In the genomic region with DNA sequence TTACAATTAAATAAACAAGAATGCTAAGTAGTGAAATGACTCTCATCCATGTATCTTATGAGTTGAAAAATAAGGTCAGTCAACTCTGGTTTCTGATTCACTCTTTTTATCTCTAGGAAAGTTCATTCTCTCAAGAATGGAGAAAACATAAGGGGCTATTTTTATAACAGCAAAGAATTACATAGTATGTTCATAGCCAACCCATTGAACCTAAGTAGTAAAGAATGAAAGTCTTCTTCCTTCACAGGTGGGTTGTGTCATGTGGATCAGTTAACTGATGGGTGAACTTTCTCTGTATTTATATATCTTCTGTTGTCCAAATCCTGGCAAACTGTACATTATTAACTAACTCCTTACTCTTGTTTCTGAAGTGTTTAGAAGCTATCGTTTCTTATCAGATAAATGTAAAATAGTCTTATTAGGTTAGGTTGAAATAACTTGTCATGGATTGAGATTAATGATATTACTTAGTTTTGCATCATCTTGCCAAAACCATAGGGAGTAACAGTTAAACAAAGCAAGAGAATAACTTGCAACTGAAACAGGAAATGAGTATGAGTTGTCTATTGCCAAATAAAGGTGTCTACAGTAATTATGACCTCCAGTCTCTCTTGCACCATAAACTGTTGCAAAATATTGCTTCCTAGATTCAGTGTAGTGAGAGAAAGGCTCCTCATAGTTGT, we compare ENCODE assay signal across 9 cellular contexts.
A peak's percentile ranks its signal among the peaks of the same experiment; 100 is the strongest.
DNase-seq lines count a peak whose midpoint lies in the region; ATAC-seq, FAIRE-seq and TF ChIP-seq lines count a peak whose summit lies in the region.
"Had no signal": no experiment of that assay in that cellular context is flagged by ENCODE, and none has a peak within 500 bp of the region (broad histone marks: within the 10 kb centered on the region; RNA-seq: fewer than 3 reads in every experiment).

No MANE protein-coding gene starts in this region.

- TF ChIP-seq CTCF in glutamatergic neuron (IDR thresholded peaks at IDR 0.05; ENCODE audit: partially characterized antibody, unreplicated experiment): no peak

- H3K36me3 Mint-ChIP-seq in glutamatergic neuron (ENCODE audit: unreplicated experiment): peaks cover 8% of the 10 kb centered on the region

- DNase-seq in GM12891 (ENCODE audit: insufficient read length, low spot score) (no peak), amniotic epithelial cell (ENCODE audit: low read depth) (peak; percentile 97), glutamatergic neuron (no peak), NCI-H1105 treated with DMSO at 0.1 percent for 48 hours (lab: John Stamatoyannopoulos, UW) (no peak), HCEC 1CT (no peak)
- no peak for DNase-seq in stimulated activated CD4-positive, alpha-beta T cell treated with anti-CD3 and anti-CD28 coated beads, Interleukin-12 subunit alpha, Interleukin-12 subunit beta, amount 100 ng/mL, for 4 hours
- DNase-seq: gastrocnemius medialis had no signal

- FAIRE-seq in GM12891 (lab: Jason Lieb, UNC): peak; percentile 79

- peaks cover 1% of the 10 kb centered on the region for H3K9me3 Mint-ChIP-seq in glutamatergic neuron (ENCODE audit: unreplicated experiment)

- no peak for TF ChIP-seq POLR2A in GM12891 (IDR thresholded peaks at IDR 0.05; ENCODE audit: low read depth, low read length)

- H3K4me1 Mint-ChIP-seq in glutamatergic neuron (ENCODE audit: low read depth, unreplicated experiment): no peaks in the 10 kb centered on the region

- H3K27me3 Mint-ChIP-seq in glutamatergic neuron (ENCODE audit: unreplicated experiment): peaks cover 3% of the 10 kb centered on the region

- peak; percentile 78 for ATAC-seq in GM21515 (IDR thresholded peaks at IDR 0.05; ENCODE audit: unreplicated experiment)
- peak; percentile 59 for ATAC-seq in HG03457 (IDR thresholded peaks at IDR 0.05; ENCODE audit: unreplicated experiment)
- ATAC-seq: gastrocnemius medialis had no signal

- H3K4me3 Mint-ChIP-seq in glutamatergic neuron (ENCODE audit: unreplicated experiment): no peak overlapping the region

- no peak overlapping the region for H3K27ac Mint-ChIP-seq in glutamatergic neuron (ENCODE audit: unreplicated experiment)

TF ChIP-seq in GM12891, 5 proteins besides CTCF, POLR2A, EP300 and RAD21:
- no peak for TF ChIP-seq POLR2AphosphoS5 (IDR thresholded peaks at IDR 0.05; ENCODE audit: low read depth, low read length)
- TF ChIP-seq SPI1 (IDR thresholded peaks at IDR 0.05; ENCODE audit: low read depth, low read length): peak; percentile 40; the same call in 1 of the 2 replicates
